In genomic region chrX:2967998-2968909, GRCh38 we compare ENCODE assay signal across 8 cellular contexts.
A peak's percentile ranks its signal among the peaks of the same experiment; 100 is the strongest.
DNase-seq lines count a peak whose midpoint lies in the region; ATAC-seq and TF ChIP-seq lines count a peak whose summit lies in the region.

No MANE protein-coding gene starts in this region.

- H3K36me3 ChIP-seq in tibial artery, result no peaks in the 10 kb centered on the region

- no peaks in the 10 kb centered on the region for H3K27me3 ChIP-seq in tibial artery

- DNase-seq in Ammon's horn (ENCODE audit: low spot score), result peak; percentile 58
- DNase-seq in astrocyte of the hippocampus (ENCODE audit: low read depth, low spot score), result peak; percentile 74
- DNase-seq in medulla oblongata (ENCODE audit: extremely low spot score), result peak; percentile 51
- no peak for DNase-seq in tibial artery
- no peak for DNase-seq in NCI-H1694 (lab: John Stamatoyannopoulos, UW)
- no peak for DNase-seq in hepatic stellate cell (ENCODE audit: low spot score)

- no peak overlapping the region for H3K27ac ChIP-seq in tibial artery

- TF ChIP-seq CTCF in tibial artery (IDR thresholded peaks at IDR 0.05), result no peak

- peaks cover 0 to 3% (median 0%) of the 10 kb centered on the region in 4 donors for H3K4me1 ChIP-seq in tibial artery

- no peaks in the 10 kb centered on the region for H3K9me3 ChIP-seq in tibial artery

- intact Hi-C loops in tibial artery (cut with DNase I; ENCODE audit: low total_unique reads), result no loop called here

- ATAC-seq in HG03354 (IDR thresholded peaks at IDR 0.05; ENCODE audit: poor library complexity, severe bottlenecking, unreplicated experiment) (peak; percentile 46), HG02571 (IDR thresholded peaks at IDR 0.05; ENCODE audit: unreplicated experiment) (no peak)

- H3K4me3 ChIP-seq in tibial artery, result peak overlapping the region; percentile 19 to 20

Comparison
In these comparisons a context has a peak if more than half of its experiments do, and no peak if none do; other contexts are left out.
1. DNase-seq: peak in Ammon's horn (single experiment), astrocyte of the hippocampus (single experiment) and medulla oblongata (single experiment); none in tibial artery (0 of 2), NCI-H1694 (single experiment) and hepatic stellate cell (single experiment).